ENCODE assay signal across 10 cellular contexts in the genomic region with DNA sequence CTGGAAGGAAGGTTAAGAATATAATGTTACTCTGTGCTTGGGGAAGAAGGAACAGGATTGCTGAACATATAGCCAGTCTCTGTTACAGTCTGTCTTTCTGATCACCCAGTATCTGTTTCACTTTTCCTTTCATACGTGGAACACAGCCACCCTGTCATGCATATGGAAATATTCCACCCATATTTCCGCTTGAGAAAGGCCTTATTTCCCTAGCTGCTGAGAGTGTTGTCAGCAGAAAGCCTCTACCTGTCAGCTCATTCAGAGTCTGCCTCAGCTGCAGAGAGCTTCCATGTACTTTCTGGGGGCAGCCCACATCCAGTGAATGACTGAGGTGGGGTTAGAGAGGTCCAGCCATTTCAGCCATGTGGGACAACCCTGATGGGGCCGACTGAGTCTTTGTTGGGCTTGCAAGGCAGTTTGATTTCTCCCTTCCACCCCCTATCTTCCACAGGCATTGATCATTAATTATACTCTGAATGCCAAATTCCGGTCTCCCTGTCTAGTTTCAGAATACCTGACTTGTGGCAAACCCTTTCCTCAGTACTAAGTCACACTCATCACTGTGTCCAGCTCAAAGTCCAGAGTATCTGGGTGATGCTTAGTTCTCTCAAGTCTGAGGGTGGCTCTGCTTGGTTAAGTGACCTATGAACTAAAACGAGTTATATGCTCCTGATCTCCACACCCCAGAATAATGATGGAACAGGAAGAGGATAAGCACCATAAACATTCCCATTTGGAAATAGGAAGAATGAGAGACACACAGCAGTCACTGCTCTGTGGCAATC. TPM values are rescaled to one million over a fixed set of nuclear protein-coding genes. Genes with fewer than 3 reads are reported as not detected.
DNase-seq lines count a peak whose midpoint lies in the region; ATAC-seq, FAIRE-seq and TF ChIP-seq lines count a peak whose summit lies in the region.
"Had no signal": no experiment of that assay in that cellular context is flagged by ENCODE, and none has a peak within 500 bp of the region (broad histone marks: within the 10 kb centered on the region; RNA-seq: fewer than 3 reads in every experiment).

No MANE protein-coding gene starts in this region.

- peak overlapping the region; percentile 43 for H3K4me2 ChIP-seq in DOHH2 (ENCODE audit: low read length)

- DNase-seq in GM19239 (ENCODE audit: insufficient read length, low spot score) (no peak), MCF 10A (ENCODE audit: unreplicated experiment) (no peak), NCI-H69 (lab: John Stamatoyannopoulos, UW) (no peak), NCI-H2029 (lab: John Stamatoyannopoulos, UW) (no peak)
- no peak for DNase-seq in activated CD8-positive, alpha-beta T cell treated with anti-CD3 and anti-CD28 coated beads for 36 hours
- DNase-seq in activated effector memory CD4-positive, alpha-beta T cell treated with anti-CD3 and anti-CD28 coated beads, Interleukin-2, amount 50 U/mL, for 16 hours, result no peak
- DNase-seq: naive thymus-derived CD8-positive, alpha-beta T cell had no signal

- POLR2A ChIA-PET in activated CD8-positive, alpha-beta T cell treated with anti-CD3 and anti-CD28 coated beads for 36 hours (lab: Charles Lee), result interaction anchor here (0.9 kb wide), 1 partner anchor 76 kb away, joined by 3 read pairs; a partner anchor contains a TSS
- POLR2A ChIA-PET in MCF 10A (lab: Yijun Ruan, JAX), result interaction anchor here (1.1 to 1.5 kb wide), 2 partner anchors 23 to 28 kb away, joined by 4 to 5 read pairs; a partner anchor contains a TSS

- no peak overlapping the region for H3K27ac ChIP-seq in DOHH2 (ENCODE audit: low read depth, low read length)

- H3K27me3 Mint-ChIP-seq in activated CD8-positive, alpha-beta T cell treated with anti-CD3 and anti-CD28 coated beads for 36 hours, result no peaks in the 10 kb centered on the region
- H3K27me3 Mint-ChIP-seq in MCF 10A (ENCODE audit: insufficient read depth, unreplicated experiment), result peaks cover 38% of the 10 kb centered on the region
- H3K27me3 Mint-ChIP-seq: naive thymus-derived CD8-positive, alpha-beta T cell had no signal

- H3K4me1 ChIP-seq in DOHH2 (ENCODE audit: control insufficient read depth, low read length), result peaks cover 11% of the 10 kb centered on the region

- no peaks in the 10 kb centered on the region for H3K9me3 ChIP-seq in DOHH2 (ENCODE audit: control insufficient read depth, insufficient read depth, low read length)

- no peaks in the 10 kb centered on the region for H3K9me2 ChIP-seq in DOHH2 (replicated peaks; ENCODE audit: control insufficient read depth, low read length)

- H3K36me3 ChIP-seq in DOHH2 (ENCODE audit: control insufficient read depth, low read length), result no peaks in the 10 kb centered on the region

- TF ChIP-seq CTCF in DOHH2 (IDR thresholded peaks at IDR 0.05; ENCODE audit: low read depth, low read length, poor library complexity, severe bottlenecking), result no peak
- no peak for TF ChIP-seq CTCF in activated CD8-positive, alpha-beta T cell treated with anti-CD3 and anti-CD28 coated beads for 36 hours (IDR thresholded peaks at IDR 0.05)
- TF ChIP-seq CTCF in MCF 10A (IDR thresholded peaks at IDR 0.05; ENCODE audit: unreplicated experiment), result no peak

- no peaks in the 10 kb centered on the region for H3K79me2 ChIP-seq in DOHH2 (ENCODE audit: control insufficient read depth, low read length)

- ATAC-seq in HG03045 (IDR thresholded peaks at IDR 0.05; ENCODE audit: unreplicated experiment), result peak; percentile 87
- ATAC-seq in activated CD8-positive, alpha-beta T cell treated with anti-CD3 and anti-CD28 coated beads for 36 hours, result peak; percentile 64
- ATAC-seq: naive thymus-derived CD8-positive, alpha-beta T cell had no signal

- H3K27ac Mint-ChIP-seq in activated CD8-positive, alpha-beta T cell treated with anti-CD3 and anti-CD28 coated beads for 36 hours, result no peak overlapping the region
- no peak overlapping the region for H3K27ac Mint-ChIP-seq in MCF 10A (ENCODE audit: low read depth, unreplicated experiment)

- H3K27me3 ChIP-seq in DOHH2 (ENCODE audit: control insufficient read depth, low read length), result no peaks in the 10 kb centered on the region

- H4K20me1 ChIP-seq in DOHH2 (ENCODE audit: control insufficient read depth, insufficient read depth, low read depth, low read length), result no peaks in the 10 kb centered on the region

- H3K4me1 Mint-ChIP-seq in activated CD8-positive, alpha-beta T cell treated with anti-CD3 and anti-CD28 coated beads for 36 hours (ENCODE audit: low read depth), result peaks cover 21% of the 10 kb centered on the region
- H3K4me1 Mint-ChIP-seq in MCF 10A (ENCODE audit: insufficient read depth, unreplicated experiment), result no peaks in the 10 kb centered on the region

- no peak overlapping the region for H3K4me3 ChIP-seq in DOHH2 (ENCODE audit: low read length)

- H3K36me3 Mint-ChIP-seq in activated CD8-positive, alpha-beta T cell treated with anti-CD3 and anti-CD28 coated beads for 36 hours (ENCODE audit: low read depth), result no peaks in the 10 kb centered on the region
- H3K36me3 Mint-ChIP-seq in MCF 10A (ENCODE audit: insufficient read depth, unreplicated experiment), result no peaks in the 10 kb centered on the region
- H3K36me3 Mint-ChIP-seq: naive thymus-derived CD8-positive, alpha-beta T cell had no signal

- H3K9me3 Mint-ChIP-seq in activated CD8-positive, alpha-beta T cell treated with anti-CD3 and anti-CD28 coated beads for 36 hours, result no peaks in the 10 kb centered on the region
- H3K9me3 Mint-ChIP-seq in MCF 10A (ENCODE audit: unreplicated experiment), result no peaks in the 10 kb centered on the region
- H3K9me3 Mint-ChIP-seq: naive thymus-derived CD8-positive, alpha-beta T cell had no signal

- no TSS peak for BruUV-seq in MCF 10A (replicated peaks; lab: Mats Ljungman, UMichigan)

- no peaks in the 10 kb centered on the region for H3F3A ChIP-seq in DOHH2 (ENCODE audit: control insufficient read depth, insufficient read depth)

- H3K4me3 Mint-ChIP-seq in activated CD8-positive, alpha-beta T cell treated with anti-CD3 and anti-CD28 coated beads for 36 hours, result no peak overlapping the region
- H3K4me3 Mint-ChIP-seq in MCF 10A (ENCODE audit: unreplicated experiment), result no peak overlapping the region

- FAIRE-seq in GM19239 (lab: Jason Lieb, UNC), result peak; percentile 100

- intact Hi-C loops in activated CD8-positive, alpha-beta T cell treated with anti-CD3 and anti-CD28 coated beads for 36 hours (cut with micrococcal nuclease), result no loop called here
- intact Hi-C loops in MCF 10A (cut with micrococcal nuclease), result no loop called here

- CTCF ChIA-PET in activated CD8-positive, alpha-beta T cell treated with anti-CD3 and anti-CD28 coated beads for 36 hours (lab: Charles Lee), result interaction anchor here (2.0 kb wide), 1 partner anchor 14 kb away, joined by 8 read pairs; no protein-coding TSS in a partner anchor
- CTCF ChIA-PET in MCF 10A (lab: Yijun Ruan, JAX), result interaction anchor here (0.6 to 1.0 kb wide), 2 partner anchors 10 to 127 kb away, joined by 3 to 4 read pairs; no protein-coding TSS in a partner anchor

RNA-seq across cellular contexts. Expression of a gene that starts 6.6 kb away (rescaled TPM):
- not detected for total RNA-seq in activated CD8-positive, alpha-beta T cell treated with anti-CD3 and anti-CD28 coated beads for 36 hours
- total RNA-seq in MCF 10A (2022), result not detected in 2 replicates
- total RNA-seq: Daoy; naive thymus-derived CD8-positive, alpha-beta T cell had no signal

RNA-seq across cellular contexts. Expression of a gene that starts 22.5 kb away (rescaled TPM):
- total RNA-seq in activated CD8-positive, alpha-beta T cell treated with anti-CD3 and anti-CD28 coated beads for 36 hours, result 10 to 100 TPM; 22.5 to 24.9 TPM
- total RNA-seq in MCF 10A (2022), result 11.8 and 12.7 TPM in 2 replicates

RNA-seq across cellular contexts. Expression of a gene that starts 58.3 kb away (rescaled TPM):
- total RNA-seq in activated CD8-positive, alpha-beta T cell treated with anti-CD3 and anti-CD28 coated beads for 36 hours, result 10 to 100 TPM; 38.2 to 40.6 TPM
- 10.4 and 12.4 TPM in 2 replicates for total RNA-seq in MCF 10A (2022)
